26 cellular contexts compared by ENCODE assay signal in genomic region chr4:141127884-141128283, GRCh38. TPM values are rescaled to one million over a fixed set of nuclear protein-coding genes. Genes with fewer than 3 reads are reported as not detected.
A peak's percentile ranks its signal among the peaks of the same experiment; 100 is the strongest.
DNase-seq lines count a peak whose midpoint lies in the region; ATAC-seq and TF ChIP-seq lines count a peak whose summit lies in the region.
"Had no signal": no experiment of that assay in that cellular context is flagged by ENCODE, and none has a peak within 500 bp of the region (broad histone marks: within the 10 kb centered on the region; RNA-seq: fewer than 3 reads in every experiment).

No MANE protein-coding gene starts in this region.

- no peak overlapping the region for H3K4me3 Mint-ChIP-seq in CD4-positive, alpha-beta T cell
- H3K4me3 Mint-ChIP-seq in T-cell, result no peak overlapping the region
- H3K4me3 Mint-ChIP-seq: HFFc6; memory B cell; stimulated activated naive CD8-positive, alpha-beta T cell treated with anti-CD3 and anti-CD28 coated beads, Interleukin-15, Interleukin-2, amounts not matched to agents 100 ng/mL and 50 ng/mL, for 24 hours had no signal

- whole genome bisulfite sequencing in prostate gland, result 32% methylated on average over 3 of the region's 3 CpGs

- intact Hi-C loops in prostate gland (cut with DNase I), result no loop called here
- intact Hi-C loops in CD4-positive, alpha-beta T cell (cut with DNase I, micrococcal nuclease), result no loop called here

- H3K36me3 ChIP-seq in adipocyte (ENCODE audit: control insufficient read depth, insufficient read depth, low read length, severe bottlenecking) (no peaks in the 10 kb centered on the region), prostate gland (no peaks in the 10 kb centered on the region)
- H3K36me3 ChIP-seq: tibial nerve had no signal

- ATAC-seq in CD4-positive, alpha-beta T cell (ENCODE audit: poor library complexity), result no peak
- ATAC-seq in T-cell (replicated peaks in 1 of 4), result no peak
- ATAC-seq: activated naive CD4-positive, alpha-beta T cell treated with anti-CD3 and anti-CD28 coated beads, Interleukin-2, amount 50 U/mL, for 72 hours; foreskin keratinocyte had no signal

- H3K4me1 ChIP-seq in adipocyte (ENCODE audit: control insufficient read depth, insufficient read depth, low read length) (peaks cover 16% of the 10 kb centered on the region), prostate gland (replicated peaks) (no peaks in the 10 kb centered on the region)
- H3K4me1 ChIP-seq: foreskin keratinocyte had no signal

- H3K27me3 ChIP-seq in adipocyte (replicated peaks; ENCODE audit: control insufficient read depth, insufficient read depth, low read length) (no peaks in the 10 kb centered on the region), prostate gland (replicated peaks; ENCODE audit: insufficient read depth) (no peaks in the 10 kb centered on the region)
- H3K27me3 ChIP-seq in CD4-positive, alpha-beta T cell (ENCODE audit: control insufficient read depth, insufficient read depth, low read length), result peaks cover 39% of the 10 kb centered on the region
- H3K27me3 ChIP-seq: SJSA1, tibial nerve had no signal

- H3K27ac Mint-ChIP-seq in CD4-positive, alpha-beta T cell, result no peak overlapping the region
- H3K27ac Mint-ChIP-seq in T-cell, result no peak overlapping the region
- H3K27ac Mint-ChIP-seq: activated naive CD4-positive, alpha-beta T cell treated with anti-CD3 and anti-CD28 coated beads, Interleukin-2, amount 50 U/mL, for 72 hours; activated T-helper 2 cell treated with anti-CD3 and anti-CD28 coated beads, Interferon-gamma antibody, Interleukin-2, Interleukin-4, amounts not matched to agents 10 μg/mL and 5 μg/mL and 100 μg/mL, durations not matched to agents 14 hours and 24 hours and 36 hours; HFFc6; memory B cell; stimulated activated naive CD8-positive, alpha-beta T cell treated with anti-CD3 and anti-CD28 coated beads, Interleukin-15, Interleukin-2, amounts not matched to agents 100 ng/mL and 50 ng/mL, for 24 hours had no signal

- POLR2A ChIA-PET in CD4-positive, alpha-beta T cell (lab: Charles Lee), result no interaction called here
- POLR2A ChIA-PET in T-cell (lab: Charles Lee), result interaction anchor here in 1 of 2 donors (0.6 kb wide), 1 partner anchor 13 kb away, joined by 5 read pairs; no protein-coding TSS in a partner anchor

- TF ChIP-seq CTCF in fibroblast of mammary gland (conservative IDR thresholded peaks at IDR 0.05; ENCODE audit: control insufficient read depth, insufficient read depth, low read depth, low read length) (no peak), prostate gland (IDR thresholded peaks at IDR 0.05) (no peak)
- TF ChIP-seq CTCF in CD4-positive, alpha-beta T cell (IDR thresholded peaks at IDR 0.05), result no peak

- H3K9me3 ChIP-seq in adipocyte (ENCODE audit: control insufficient read depth, low read length) (no peaks in the 10 kb centered on the region), prostate gland (no peaks in the 10 kb centered on the region)
- H3K9me3 ChIP-seq in CD4-positive, alpha-beta T cell (ENCODE audit: control insufficient read depth, low read length), result no peaks in the 10 kb centered on the region
- H3K9me3 ChIP-seq: SJSA1, tibial nerve had no signal

- H3K4me1 Mint-ChIP-seq in CD4-positive, alpha-beta T cell (ENCODE audit: low read depth), result no peaks in the 10 kb centered on the region
- peaks cover 6% of the 10 kb centered on the region in 3 donors for H3K4me1 Mint-ChIP-seq in T-cell

- CTCF ChIA-PET in CD4-positive, alpha-beta T cell (lab: Charles Lee), result no interaction called here
- CTCF ChIA-PET in T-cell (lab: Charles Lee), result interaction anchor here in 1 of 2 donors (0.5 to 0.6 kb wide), 2 partner anchors 132 to 1751 kb away, joined by 3 read pairs; no protein-coding TSS in a partner anchor

- no peak overlapping the region for H3K9ac ChIP-seq in adipocyte (ENCODE audit: low read length)

- DNase-seq in NCI-H2029 (lab: John Stamatoyannopoulos, UW) (peak; percentile 55), NCI-H2029 treated with DMSO at 0.1 percent for 48 hours (lab: John Stamatoyannopoulos, UW) (no peak), adipocyte (ENCODE audit: low read depth) (peak; percentile 52), fibroblast of mammary gland (ENCODE audit: low read depth) (peak; percentile 28), prostate gland (ENCODE audit: low spot score) (peak; percentile 7), A172 (ENCODE audit: low spot score) (no peak), T-cell (no peak)
- DNase-seq in CD4-positive, alpha-beta T cell, result no peak
- DNase-seq: activated CD4-positive, alpha-beta T cell treated with anti-CD3 and anti-CD28 coated beads, Interleukin-2, amount 50 U/mL, for 4 hours; activated CD4-positive, CD25-positive, alpha-beta regulatory T cell; activated CD8-positive, alpha-beta memory T cell treated with anti-CD3 and anti-CD28 coated beads, Interleukin-2, amount 50 U/mL, for 4 hours; dorsolateral prefrontal cortex; foreskin keratinocyte; GOT3; HFFc6; Kasumi-1; NCI-H187; NCI-H69 had no signal

- H3K27ac ChIP-seq in prostate gland, result peak overlapping the region in 1 of 2 donors; percentile 16
- no peak overlapping the region for H3K27ac ChIP-seq in CD4-positive, alpha-beta T cell (ENCODE audit: low read depth, low read length)
- H3K27ac ChIP-seq: 22Rv1, foreskin keratinocyte, SJSA1, skin epidermis, tibial nerve had no signal

- no peak overlapping the region for H3K4me3 ChIP-seq in adipocyte (ENCODE audit: low read length)
- H3K4me3 ChIP-seq in fibroblast of mammary gland (ENCODE audit: control insufficient read depth, low read depth, low read length), result no peak overlapping the region
- no peak overlapping the region for H3K4me3 ChIP-seq in prostate gland
- H3K4me3 ChIP-seq: SJSA1, skin epidermis, tibial nerve had no signal

- H3K36me3 Mint-ChIP-seq in CD4-positive, alpha-beta T cell (ENCODE audit: low read depth), result no peaks in the 10 kb centered on the region
- H3K36me3 Mint-ChIP-seq in T-cell, result no peaks in the 10 kb centered on the region
- H3K36me3 Mint-ChIP-seq: activated naive CD4-positive, alpha-beta T cell treated with anti-CD3 and anti-CD28 coated beads, Interleukin-2, amount 50 U/mL, for 72 hours; memory B cell had no signal

- no peak for TF ChIP-seq POLR2A in prostate gland (IDR thresholded peaks at IDR 0.05)

- no peaks in the 10 kb centered on the region for H3K9me3 Mint-ChIP-seq in CD4-positive, alpha-beta T cell
- H3K9me3 Mint-ChIP-seq in T-cell, result no peaks in the 10 kb centered on the region
- H3K9me3 Mint-ChIP-seq: activated naive CD4-positive, alpha-beta T cell treated with anti-CD3 and anti-CD28 coated beads, Interleukin-2, amount 50 U/mL, for 72 hours; activated T-helper 2 cell treated with anti-CD3 and anti-CD28 coated beads, Interferon-gamma antibody, Interleukin-2, Interleukin-4, amounts not matched to agents 10 μg/mL and 5 μg/mL and 100 μg/mL, durations not matched to agents 14 hours and 24 hours and 36 hours; memory B cell; stimulated activated naive CD8-positive, alpha-beta T cell treated with anti-CD3 and anti-CD28 coated beads, Interleukin-15, Interleukin-2, amounts not matched to agents 100 ng/mL and 50 ng/mL, for 24 hours had no signal

- peaks cover 69% of the 10 kb centered on the region for H3K27me3 Mint-ChIP-seq in CD4-positive, alpha-beta T cell
- H3K27me3 Mint-ChIP-seq in T-cell, result peaks cover 34 to 38% of the 10 kb centered on the region in 2 donors

RNA-seq across cellular contexts. Expression of gene RNF150, which starts 5.4 kb away (rescaled TPM):
- total RNA-seq in prostate gland (10 to 100 TPM; 11.7 to 12.3 TPM), T-cell (under 1 TPM in 3 of 5 donors, not detected in 2; 0.09 to 0.35 (median 0.30) TPM)
- not detected for total RNA-seq in CD4-positive, alpha-beta T cell
- 4.9 and 6.4 TPM in 2 replicates for total RNA-seq in A172 (2014; rRNA removed; shearing (Covaris generic))
- total RNA-seq: foreskin keratinocyte had no signal

Comparison
In these comparisons a context has a peak if more than half of its experiments do, and no peak if none do; other contexts are left out.
1. DNase-seq: peak in NCI-H2029 (single experiment), adipocyte (single experiment), fibroblast of mammary gland (single experiment) and prostate gland (single experiment); none in NCI-H2029 treated with DMSO at 0.1 percent for 48 hours (single experiment), CD4-positive, alpha-beta T cell (0 of 10), A172 (single experiment) and T-cell (0 of 34).